33 cellular contexts compared by ENCODE assay signal in genomic region chr19:12763100-12763499, GRCh38. TPM values are rescaled to one million over a fixed set of nuclear protein-coding genes. Genes with fewer than 3 reads are reported as not detected.
"Had no signal": no experiment of that assay in that cellular context is flagged by ENCODE, and none has a peak within 500 bp of the region (broad histone marks: within the 10 kb centered on the region; RNA-seq: fewer than 3 reads in every experiment).

No MANE protein-coding gene starts in this region.

- H3K36me3 ChIP-seq: cardiac muscle cell, uterus had no signal

- H3K27me3 ChIP-seq: adrenal gland, cardiac muscle cell, dorsolateral prefrontal cortex, gastroesophageal sphincter, uterus had no signal

- H3K27ac ChIP-seq: adrenal gland, cardiac muscle cell, coronary artery, dorsolateral prefrontal cortex, gastroesophageal sphincter, left lung, uterus, VCaP had no signal

- DNase-seq: activated CD4-positive, alpha-beta T cell treated with anti-CD3 and anti-CD28 coated beads for 4 hours; activated CD4-positive, alpha-beta T cell treated with anti-CD3 and anti-CD28 coated beads, Interleukin-2, amount 50 U/mL, for 4 hours; activated CD8-positive, alpha-beta memory T cell treated with anti-CD3 and anti-CD28 coated beads for 24 hours; activated effector memory CD4-positive, alpha-beta T cell treated with anti-CD3 and anti-CD28 coated beads, Interleukin-2, amount 50 U/mL, for 16 hours; activated naive CD4-positive, alpha-beta T cell treated with anti-CD3 and anti-CD28 coated beads for 36 hours; activated naive CD8-positive, alpha-beta T cell treated with anti-CD3 and anti-CD28 coated beads for 36 hours; activated T-cell treated with anti-CD3 and anti-CD28 coated beads, Interleukin-2, amount 50 U/mL, for 1 hour; adrenal gland; aorta; dorsolateral prefrontal cortex; effector memory CD4-positive, alpha-beta T cell; hypothalamus; kidney glomerular epithelial cell; left lung; stimulated activated CD4-positive, alpha-beta T cell treated with anti-CD3 and anti-CD28 coated beads, Interleukin-4, amount 100 ng/mL, for 24 hours; substantia nigra; uterus had no signal

- ATAC-seq: gastroesophageal sphincter; left lung; stimulated activated effector memory CD8-positive, alpha-beta T cell treated with anti-CD3 and anti-CD28 coated beads, Interleukin-12 subunit alpha, Interleukin-12 subunit beta, amount 100 ng/mL, for 72 hours had no signal

- H3K4me1 ChIP-seq: adrenal gland, uterus had no signal

- H3K9me3 ChIP-seq: adrenal gland, gastroesophageal sphincter, left lung, uterus had no signal

- FAIRE-seq: endothelial cell of umbilical vein, TTC549 had no signal

- H3K4me3 ChIP-seq: adrenal gland, cardiac muscle cell, coronary artery, dorsolateral prefrontal cortex, gastroesophageal sphincter, left lung, uterus had no signal

RNA-seq across cellular contexts. Expression of gene BEST2, which starts 11.5 kb away (rescaled TPM):
- total RNA-seq: activated naive CD4-positive, alpha-beta T cell treated with anti-CD3 and anti-CD28 coated beads for 36 hours; activated naive CD8-positive, alpha-beta T cell treated with anti-CD3 and anti-CD28 coated beads for 36 hours; activated T-helper 1 cell treated with anti-CD3 and anti-CD28 coated beads, Interleukin-12 subunit alpha, Interleukin-12 subunit beta, Interleukin-2, Interleukin-4 antibody, amounts not matched to agents 30 ng/mL and 10 ng/mL and 1 ng/mL, durations not matched to agents 14 hours and 24 hours and 36 hours; adrenal gland; aorta; cardiac muscle cell; cerebellum; endothelial cell of umbilical vein; fibroblast of lung; fibroblast of villous mesenchyme; gastroesophageal sphincter; left lung; lung microvascular endothelial cell; mucosa of gallbladder; osteocyte; posterior vena cava; skeletal muscle tissue had no signal
- polyA plus RNA-seq: adrenal gland, cardiac muscle cell, endothelial cell of umbilical vein, fibroblast of lung had no signal
